Comparison of ENCODE assay signal across 1 cellular context in genomic region chr16:75555707-75556512, GRCh38.
TF ChIP-seq lines count a peak whose summit lies in the region.

Gene TMEM231 (minus strand): TSS chr16:75556252. CDS start chr16:75556209, 43 bp downstream.

TF ChIP-seq in HEK293, 187 proteins besides CTCF, POLR2A, EP300 and RAD21 (continued from another document):
- 0 out of 2 replicates have a peak, but pooled peaks have one; percentile 21 for TF ChIP-seq ZNF692 (tag by site-specific recombination; IDR thresholded peaks at IDR 0.05)
- TF ChIP-seq ZXDB (tag by site-specific recombination; IDR thresholded peaks at IDR 0.05), result no peak; the same call in 1 of the 2 replicates
- TF ChIP-seq KLF16 (tag by site-specific recombination; IDR thresholded peaks at IDR 0.05), result peak; percentile 72
- TF ChIP-seq ZSCAN5A (tag by site-specific recombination; IDR thresholded peaks at IDR 0.05), result 0 out of 2 replicates have a peak, but pooled peaks have one; percentile 56
- no peak for TF ChIP-seq ZNF26 (tag by site-specific recombination; IDR thresholded peaks at IDR 0.05)
- TF ChIP-seq ZNF792 (tag by site-specific recombination; IDR thresholded peaks at IDR 0.05), result peak; percentile 65; the same call in 1 of the 2 replicates
- peak; percentile 70 for TF ChIP-seq ZNF600 (tag by site-specific recombination; IDR thresholded peaks at IDR 0.05)
- 0 out of 2 replicates have a peak, but pooled peaks have one; percentile 9 for TF ChIP-seq ZNF121 (tag by site-specific recombination; IDR thresholded peaks at IDR 0.05)
- peak; percentile 10; the same call in 1 of the 2 replicates for TF ChIP-seq ZNF394 (tag by site-specific recombination; IDR thresholded peaks at IDR 0.05; ENCODE audit: borderline replicate concordance)
- TF ChIP-seq GLI4 (tag by site-specific recombination; IDR thresholded peaks at IDR 0.05), result no peak
- peak; percentile 15; the same call in 1 of the 2 replicates for TF ChIP-seq PRDM10 (tag by site-specific recombination; IDR thresholded peaks at IDR 0.05)
- TF ChIP-seq PRDM6 (tag by site-specific recombination; IDR thresholded peaks at IDR 0.05), result no peak
- TF ChIP-seq SP7 (tag by site-specific recombination; IDR thresholded peaks at IDR 0.05), result peak; percentile 10; the same call in 1 of the 2 replicates
- no peak for TF ChIP-seq ZNF18 (tag by site-specific recombination; IDR thresholded peaks at IDR 0.05)
